ENCODE assay signal across 20 cellular contexts in the genomic region with DNA sequence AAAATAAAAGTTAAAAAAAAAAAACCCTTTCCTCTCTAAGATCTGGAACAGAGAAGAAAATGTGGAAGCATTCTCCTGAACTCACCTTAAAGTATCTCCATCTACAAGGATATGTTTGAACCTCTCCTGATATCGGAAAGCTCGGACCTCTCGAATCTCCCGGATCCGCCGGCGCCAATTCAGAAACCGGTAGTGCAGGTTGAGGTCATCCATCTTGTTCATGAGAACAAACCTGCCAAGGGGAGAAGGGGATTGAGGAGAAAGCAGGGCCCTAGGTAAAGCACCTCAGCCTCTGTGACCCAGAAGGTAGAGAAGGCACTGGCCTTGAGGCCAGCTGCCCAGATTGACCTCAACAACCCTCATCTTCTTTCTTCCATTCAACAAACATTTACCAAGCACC. TPM values are rescaled to one million over a fixed set of nuclear protein-coding genes. Genes with fewer than 3 reads are reported as not detected.
DNase-seq lines count a peak whose midpoint lies in the region; ATAC-seq and TF ChIP-seq lines count a peak whose summit lies in the region.
"Had no signal": no experiment of that assay in that cellular context is flagged by ENCODE, and none has a peak within 500 bp of the region (broad histone marks: within the 10 kb centered on the region; RNA-seq: fewer than 3 reads in every experiment).

No MANE protein-coding gene starts in this region.

- POLR2A ChIA-PET in naive thymus-derived CD4-positive, alpha-beta T cell (lab: Charles Lee): interaction anchor here (0.6 to 4.2 kb wide), 3 partner anchors 25 to 126 kb away, joined by 3 to 25 read pairs (median 24); partner anchors contain the start of gene SOAT2

- peaks cover 0 to 70% (median 47%) of the 10 kb centered on the region in 4 donors for H3K4me1 Mint-ChIP-seq in CD4-positive, CD25-positive, alpha-beta regulatory T cell
- peaks cover 20% of the 10 kb centered on the region for H3K4me1 Mint-ChIP-seq in GM23338
- peaks cover 33% of the 10 kb centered on the region for H3K4me1 Mint-ChIP-seq in activated naive CD8-positive, alpha-beta T cell treated with anti-CD3 and anti-CD28 coated beads, Interleukin-2, amount 50 U/mL, for 24 hours
- peaks cover 28 to 65% (median 53%) of the 10 kb centered on the region in 7 donors for H3K4me1 Mint-ChIP-seq in naive thymus-derived CD4-positive, alpha-beta T cell

- DNase-seq in CD4-positive, CD25-positive, alpha-beta regulatory T cell: no peak
- DNase-seq in GM23338 (ENCODE audit: low spot score): no peak
- DNase-seq in activated naive CD8-positive, alpha-beta T cell treated with anti-CD3 and anti-CD28 coated beads, Interleukin-2, amount 50 U/mL, for 24 hours: no peak
- no peak for DNase-seq in naive thymus-derived CD4-positive, alpha-beta T cell
- DNase-seq in 8988T: no peak
- DNase-seq in mucosa of gallbladder (ENCODE audit: low spot score): no peak
- no peak for DNase-seq in EL
- DNase-seq: AML-193; DMS53; gastrocnemius medialis; H9; mesenchymal stem cell; MV-4-11; Right ventricle myocardium superior; stimulated activated naive CD8-positive, alpha-beta T cell treated with anti-CD3 and anti-CD28 coated beads, Interleukin-15, Interleukin-2, amounts not matched to agents 100 U/mL and 50 U/mL, for 24 hours; T1000 had no signal

- peaks cover 16% of the 10 kb centered on the region; the same call in 1 of the 2 replicates for H3F3A ChIP-seq in GM23338 (replicated peaks; ENCODE audit: low read depth)

- no peak overlapping the region for H2AFZ ChIP-seq in GM23338

- CTCF ChIA-PET in naive thymus-derived CD4-positive, alpha-beta T cell (lab: Charles Lee): interaction anchor here (1.0 to 4.9 kb wide), 2 partner anchors 11 to 22 kb away, joined by 4 to 38 read pairs; partner anchors contain the start of gene IGFBP6

- peaks cover 27% of the 10 kb centered on the region for H3K36me3 Mint-ChIP-seq in CD4-positive, CD25-positive, alpha-beta regulatory T cell
- H3K36me3 Mint-ChIP-seq in GM23338 (ENCODE audit: low read depth): peaks cover 11% of the 10 kb centered on the region
- peaks cover 12% of the 10 kb centered on the region for H3K36me3 Mint-ChIP-seq in activated naive CD8-positive, alpha-beta T cell treated with anti-CD3 and anti-CD28 coated beads, Interleukin-2, amount 50 U/mL, for 24 hours (ENCODE audit: low read depth)
- peaks cover 0 to 27% (median 21%) of the 10 kb centered on the region in 5 donors for H3K36me3 Mint-ChIP-seq in naive thymus-derived CD4-positive, alpha-beta T cell

- H3K36me3 ChIP-seq in CD4-positive, CD25-positive, alpha-beta regulatory T cell (ENCODE audit: control insufficient read depth, insufficient read depth, low read length): peaks cover 48% of the 10 kb centered on the region
- no peaks in the 10 kb centered on the region for H3K36me3 ChIP-seq in GM23338 (ENCODE audit: insufficient read depth)
- H3K36me3 ChIP-seq in naive thymus-derived CD4-positive, alpha-beta T cell (ENCODE audit: control insufficient read depth in 2 of 3, insufficient read depth in 3 of 3, low read length in 3 of 3): peaks cover 0 to 52% (median 7%) of the 10 kb centered on the region in 3 experiments

- no peaks in the 10 kb centered on the region for H3K9me3 ChIP-seq in CD4-positive, CD25-positive, alpha-beta regulatory T cell (ENCODE audit: control insufficient read depth in 2 of 2, low read length in 2 of 2)
- no peaks in the 10 kb centered on the region for H3K9me3 ChIP-seq in naive thymus-derived CD4-positive, alpha-beta T cell (ENCODE audit: control insufficient read depth in 2 of 3, low read length in 3 of 3)
- H3K9me3 ChIP-seq: gastrocnemius medialis had no signal

- no peaks in the 10 kb centered on the region for H4K20me1 ChIP-seq in GM23338 (replicated peaks; ENCODE audit: insufficient read depth)

- TF ChIP-seq CTCF in GM23338 (conservative IDR thresholded peaks at IDR 0.05; ENCODE audit: low read depth in 2 of 2): no peak

- no peak overlapping the region for H3K4me2 ChIP-seq in GM23338

- H3K27me3 Mint-ChIP-seq in CD4-positive, CD25-positive, alpha-beta regulatory T cell: peaks cover 10% of the 10 kb centered on the region
- H3K27me3 Mint-ChIP-seq in GM23338 (ENCODE audit: insufficient read depth, low read depth, poor library complexity): peaks cover 20% of the 10 kb centered on the region
- H3K27me3 Mint-ChIP-seq in activated naive CD8-positive, alpha-beta T cell treated with anti-CD3 and anti-CD28 coated beads, Interleukin-2, amount 50 U/mL, for 24 hours: no peaks in the 10 kb centered on the region
- H3K27me3 Mint-ChIP-seq in naive thymus-derived CD4-positive, alpha-beta T cell: peaks cover 0 to 3% (median 0%) of the 10 kb centered on the region in 5 donors

- no peaks in the 10 kb centered on the region for H3K9me2 ChIP-seq in GM23338 (ENCODE audit: insufficient read depth)

- H3K27ac ChIP-seq in CD4-positive, CD25-positive, alpha-beta regulatory T cell (ENCODE audit: insufficient read depth, low read length, poor library complexity, severe bottlenecking): no peak overlapping the region
- no peak overlapping the region for H3K27ac ChIP-seq in GM23338 (ENCODE audit: low read depth)
- H3K27ac ChIP-seq in naive thymus-derived CD4-positive, alpha-beta T cell (ENCODE audit: low read depth, low read length): no peak overlapping the region

- no peaks in the 10 kb centered on the region for H3K79me2 ChIP-seq in GM23338 (replicated peaks; ENCODE audit: insufficient read depth)

- intact Hi-C loops in naive thymus-derived CD4-positive, alpha-beta T cell (cut with micrococcal nuclease): no loop called here

- H3K9me3 Mint-ChIP-seq in CD4-positive, CD25-positive, alpha-beta regulatory T cell: peaks cover 0 to 2% (median 0%) of the 10 kb centered on the region in 7 donors
- H3K9me3 Mint-ChIP-seq in GM23338: no peaks in the 10 kb centered on the region
- no peaks in the 10 kb centered on the region for H3K9me3 Mint-ChIP-seq in activated naive CD8-positive, alpha-beta T cell treated with anti-CD3 and anti-CD28 coated beads, Interleukin-2, amount 50 U/mL, for 24 hours
- H3K9me3 Mint-ChIP-seq in naive thymus-derived CD4-positive, alpha-beta T cell: no peaks in the 10 kb centered on the region
- H3K9me3 Mint-ChIP-seq: H9 had no signal

- no peak overlapping the region for H3K4me3 ChIP-seq in CD4-positive, CD25-positive, alpha-beta regulatory T cell (ENCODE audit: low read depth, low read length)
- no peak overlapping the region for H3K4me3 ChIP-seq in GM23338
- H3K4me3 ChIP-seq in naive thymus-derived CD4-positive, alpha-beta T cell (ENCODE audit: low read length): no peak overlapping the region
- H3K4me3 ChIP-seq: cardiac muscle cell, gastrocnemius medialis, smooth muscle cell had no signal

- peaks cover 27% of the 10 kb centered on the region for H3K4me1 ChIP-seq in CD4-positive, CD25-positive, alpha-beta regulatory T cell (ENCODE audit: control insufficient read depth, insufficient read depth, low read length, poor library complexity, severe bottlenecking)
- peaks cover 17% of the 10 kb centered on the region for H3K4me1 ChIP-seq in GM23338 (ENCODE audit: insufficient read depth)
- H3K4me1 ChIP-seq in naive thymus-derived CD4-positive, alpha-beta T cell (ENCODE audit: control insufficient read depth in 2 of 2, insufficient read depth in 2 of 2, low read length in 2 of 2): peaks cover 10 to 14% of the 10 kb centered on the region in 2 donors

- no peak for ATAC-seq in CD4-positive, CD25-positive, alpha-beta regulatory T cell (ENCODE audit: low read depth in 2 of 2)
- ATAC-seq in GM23338 (no peak), GM18502 (IDR thresholded peaks at IDR 0.05; ENCODE audit: poor library complexity, unreplicated experiment) (no peak)
- no peak for ATAC-seq in activated naive CD8-positive, alpha-beta T cell treated with anti-CD3 and anti-CD28 coated beads, Interleukin-2, amount 50 U/mL, for 24 hours
- ATAC-seq in naive thymus-derived CD4-positive, alpha-beta T cell: no peak
- ATAC-seq: gastrocnemius medialis; stimulated activated naive CD8-positive, alpha-beta T cell treated with anti-CD3 and anti-CD28 coated beads, Interleukin-15, Interleukin-2, amounts not matched to agents 100 U/mL and 50 U/mL, for 24 hours had no signal

- no peaks in the 10 kb centered on the region for H3K27me3 ChIP-seq in CD4-positive, CD25-positive, alpha-beta regulatory T cell (ENCODE audit: control insufficient read depth, insufficient read depth, low read length)
- H3K27me3 ChIP-seq in GM23338 (ENCODE audit: insufficient read depth): peaks cover 20% of the 10 kb centered on the region
- H3K27me3 ChIP-seq in naive thymus-derived CD4-positive, alpha-beta T cell (ENCODE audit: control insufficient read depth in 2 of 2, insufficient read depth in 2 of 2, low read length in 2 of 2): no peaks in the 10 kb centered on the region
- H3K27me3 ChIP-seq: cardiac muscle cell, gastrocnemius medialis had no signal

- H3K27ac Mint-ChIP-seq in CD4-positive, CD25-positive, alpha-beta regulatory T cell: peak overlapping the region in 1 of 3 donors; percentile 72
- H3K27ac Mint-ChIP-seq in GM23338: no peak overlapping the region
- H3K27ac Mint-ChIP-seq in activated naive CD8-positive, alpha-beta T cell treated with anti-CD3 and anti-CD28 coated beads, Interleukin-2, amount 50 U/mL, for 24 hours: peak overlapping the region; percentile 65
- H3K27ac Mint-ChIP-seq in naive thymus-derived CD4-positive, alpha-beta T cell: peak overlapping the region in 4 of 9 donors; percentile 28 to 87 (median 49)
- H3K27ac Mint-ChIP-seq: H9 had no signal

- H3K4me3 Mint-ChIP-seq in CD4-positive, CD25-positive, alpha-beta regulatory T cell: peak overlapping the region; percentile 94 to 99 (median 97)
- peak overlapping the region; percentile 48; the same call in 2 of the 3 replicates for H3K4me3 Mint-ChIP-seq in GM23338
- H3K4me3 Mint-ChIP-seq in activated naive CD8-positive, alpha-beta T cell treated with anti-CD3 and anti-CD28 coated beads, Interleukin-2, amount 50 U/mL, for 24 hours: peak overlapping the region; percentile 90
- H3K4me3 Mint-ChIP-seq in naive thymus-derived CD4-positive, alpha-beta T cell: peak overlapping the region; percentile 48 to 97 (median 91)

RNA-seq across cellular contexts. Expression of gene SPRYD3, which starts 2.2 kb away (rescaled TPM):
- 25.9 TPM for total RNA-seq in CD4-positive, CD25-positive, alpha-beta regulatory T cell
- 10 to 100 TPM; 34.1 to 59.2 (median 45.9) TPM for polyA plus RNA-seq in CD4-positive, CD25-positive, alpha-beta regulatory T cell
- 4.7 and 5.4 TPM in 2 replicates for total RNA-seq in GM23338 (2014; rRNA removed; shearing (Covaris generic))
- 3.4 and 4.3 TPM in 2 replicates for polyA plus RNA-seq in GM23338 (2016; fragmentation: Nextera tagmentation; extraction: Ambion mirVana)
- total RNA-seq in naive thymus-derived CD4-positive, alpha-beta T cell: 10 to 100 TPM; 33.0 to 48.0 (median 36.4) TPM
- polyA plus RNA-seq in naive thymus-derived CD4-positive, alpha-beta T cell: 10 to 100 TPM; 48.5 to 57.6 TPM
- 68.4 TPM for total RNA-seq in mucosa of gallbladder

RNA-seq across cellular contexts. Expression of gene IGFBP6, which starts 20.4 kb away (rescaled TPM):
- not detected for total RNA-seq in CD4-positive, CD25-positive, alpha-beta regulatory T cell
- polyA plus RNA-seq in CD4-positive, CD25-positive, alpha-beta regulatory T cell: under 1 TPM in 1 of 4 donors, not detected in 3; 0.84 TPM
- 14.1 and 16.6 TPM in 2 replicates for total RNA-seq in GM23338 (2014; rRNA removed; shearing (Covaris generic))
- 14.7 and 17.6 TPM in 2 replicates for polyA plus RNA-seq in GM23338 (2016; fragmentation: Nextera tagmentation; extraction: Ambion mirVana)
- under 1 TPM in 3 of 5 experiments, not detected in 2; 0.34 to 0.56 (median 0.54) TPM for total RNA-seq in naive thymus-derived CD4-positive, alpha-beta T cell
- under 1 TPM; 0.41 to 0.81 TPM for polyA plus RNA-seq in naive thymus-derived CD4-positive, alpha-beta T cell
- 22.8 TPM for total RNA-seq in mucosa of gallbladder

RNA-seq across cellular contexts. Expression of gene SOAT2, which starts 26.3 kb away (rescaled TPM):
- total RNA-seq in CD4-positive, CD25-positive, alpha-beta regulatory T cell: 0.37 TPM
- polyA plus RNA-seq in CD4-positive, CD25-positive, alpha-beta regulatory T cell: not detected
- not detected in 2 replicates for total RNA-seq in GM23338 (2014; rRNA removed; shearing (Covaris generic))
- polyA plus RNA-seq in GM23338 (2016; fragmentation: Nextera tagmentation; extraction: Ambion mirVana): not detected in 2 replicates
- total RNA-seq in naive thymus-derived CD4-positive, alpha-beta T cell: under 1 TPM in 4 of 5 experiments, not detected in 1; 0.35 to 0.69 (median 0.51) TPM
- polyA plus RNA-seq in naive thymus-derived CD4-positive, alpha-beta T cell: under 1 TPM in 1 of 2 donors, not detected in 1; 0.31 TPM
- 0.75 TPM for total RNA-seq in mucosa of gallbladder
- total RNA-seq: gastrocnemius medialis, H9, osteocyte, Right ventricle myocardium superior, smooth muscle cell had no signal
- polyA plus RNA-seq: smooth muscle cell had no signal

RNA-seq across cellular contexts. Expression of gene TNS2, which starts 27.2 kb away (rescaled TPM):
- 1.4 TPM for total RNA-seq in CD4-positive, CD25-positive, alpha-beta regulatory T cell
- polyA plus RNA-seq in CD4-positive, CD25-positive, alpha-beta regulatory T cell: under 1 TPM in 1 of 4 donors, not detected in 3; 0.09 TPM
- total RNA-seq in GM23338 (2014; rRNA removed; shearing (Covaris generic)): 5.7 and 6.9 TPM in 2 replicates
- 1.5 and 1.8 TPM in 2 replicates for polyA plus RNA-seq in GM23338 (2016; fragmentation: Nextera tagmentation; extraction: Ambion mirVana)
- 1 to 10 TPM in 4 of 5 experiments, under 1 TPM in 1; 0.73 to 4.4 (median 2.5) TPM for total RNA-seq in naive thymus-derived CD4-positive, alpha-beta T cell
- under 1 TPM; 0.26 to 0.30 TPM for polyA plus RNA-seq in naive thymus-derived CD4-positive, alpha-beta T cell
- total RNA-seq in mucosa of gallbladder: 124 TPM
